ENCODE assay signal across 2 cellular contexts in genomic region chr20:5544175-5544574, GRCh38.
TF ChIP-seq lines count a peak whose summit lies in the region.

No MANE protein-coding gene starts in this region.

TF ChIP-seq in A549, 52 proteins besides CTCF, POLR2A, EP300 and RAD21:
- no peak for TF ChIP-seq CBX2 (IDR thresholded peaks at IDR 0.05; ENCODE audit: borderline replicate concordance, low read depth)
- no peak for TF ChIP-seq FOSL2 (IDR thresholded peaks at IDR 0.05)
- TF ChIP-seq FOSL2 (CRISPR knock-in tag; IDR thresholded peaks at IDR 0.05): no peak
- TF ChIP-seq POLR2AphosphoS2 (conservative IDR thresholded peaks at IDR 0.05; ENCODE audit: low read length): 0 out of 2 replicates have a peak, but pooled peaks have one; percentile 76
- TF ChIP-seq, protein P1, sequence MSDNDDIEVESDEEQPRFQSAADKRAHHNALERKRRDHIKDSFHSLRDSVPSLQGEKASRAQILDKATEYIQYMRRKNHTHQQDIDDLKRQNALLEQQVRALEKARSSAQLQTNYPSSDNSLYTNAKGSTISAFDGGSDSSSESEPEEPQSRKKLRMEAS (IDR thresholded peaks at IDR 0.05): no peak

TF ChIP-seq in SK-N-SH, 30 proteins besides CTCF, POLR2A, EP300 and RAD21:
- no peak for TF ChIP-seq CHD2 (IDR thresholded peaks at IDR 0.05; ENCODE audit: low read length, partially characterized antibody)
- no peak for TF ChIP-seq USF1 (IDR thresholded peaks at IDR 0.05; ENCODE audit: borderline replicate concordance, low read depth)
- TF ChIP-seq RFX5 (IDR thresholded peaks at IDR 0.05; ENCODE audit: low read length): no peak
